ENCODE assay signal across 8 cellular contexts in genomic region chr20:4973330-4974097, GRCh38. TPM values are rescaled to one million over a fixed set of nuclear protein-coding genes. Genes with fewer than 3 reads are reported as not detected.
DNase-seq lines count a peak whose midpoint lies in the region; ATAC-seq lines count a peak whose summit lies in the region.

No MANE protein-coding gene starts in this region.

- peak; percentile 90 for ATAC-seq in GM18498 (IDR thresholded peaks at IDR 0.05; ENCODE audit: unreplicated experiment)
- ATAC-seq in HG02610 (IDR thresholded peaks at IDR 0.05; ENCODE audit: unreplicated experiment): peak; percentile 82
- ATAC-seq in activated naive CD4-positive, alpha-beta T cell treated with anti-CD3 and anti-CD28 coated beads, Interleukin-2, amount 50 U/mL, for 72 hours: peak; percentile 89 to 95

- H3K36me3 Mint-ChIP-seq in activated naive CD4-positive, alpha-beta T cell treated with anti-CD3 and anti-CD28 coated beads, Interleukin-2, amount 50 U/mL, for 72 hours: peaks cover 0 to 4% of the 10 kb centered on the region in 2 donors
- H3K36me3 Mint-ChIP-seq in immature natural killer cell: no peaks in the 10 kb centered on the region

- peak overlapping the region; percentile 87 to 96 for H3K27ac Mint-ChIP-seq in activated naive CD4-positive, alpha-beta T cell treated with anti-CD3 and anti-CD28 coated beads, Interleukin-2, amount 50 U/mL, for 72 hours
- H3K27ac Mint-ChIP-seq in immature natural killer cell: peak overlapping the region; percentile 69 to 81 (median 72)

- DNase-seq in NCI-H2227 treated with DMSO at 0.1 percent for 48 hours (lab: John Stamatoyannopoulos, UW) (peak; percentile 63), immature natural killer cell (peak; percentile 22 to 35 (median 27)), posterior vena cava (ENCODE audit: low spot score) (no peak), NCI-H774 (lab: John Stamatoyannopoulos, UW) (no peak)
- DNase-seq in activated naive CD4-positive, alpha-beta T cell treated with anti-CD3 and anti-CD28 coated beads, Interleukin-2, amount 50 U/mL, for 72 hours (ENCODE audit: low spot score in 2 of 2): peak; percentile 64 to 82
- DNase-seq in stimulated activated CD4-positive, alpha-beta T cell treated with anti-CD3 and anti-CD28 coated beads, Interleukin-4, amount 100 ng/mL, for 24 hours: peak; percentile 47

- peaks cover 17 to 21% of the 10 kb centered on the region in 2 donors for H3K4me1 Mint-ChIP-seq in immature natural killer cell

- H3K27me3 Mint-ChIP-seq in immature natural killer cell (ENCODE audit: low read depth in 3 of 3): no peaks in the 10 kb centered on the region

- H3K4me3 Mint-ChIP-seq in immature natural killer cell: peak overlapping the region; percentile 58 to 85 (median 78)

- intact Hi-C loops in posterior vena cava (cut with DNase I): no loop called here

- no peaks in the 10 kb centered on the region for H3K9me3 Mint-ChIP-seq in activated naive CD4-positive, alpha-beta T cell treated with anti-CD3 and anti-CD28 coated beads, Interleukin-2, amount 50 U/mL, for 72 hours
- H3K9me3 Mint-ChIP-seq in immature natural killer cell: no peaks in the 10 kb centered on the region

RNA-seq across cellular contexts. Expression of gene SLC23A2, which starts 27.8 kb away (rescaled TPM):
- 10 to 100 TPM; 20.1 to 21.5 TPM for total RNA-seq in activated naive CD4-positive, alpha-beta T cell treated with anti-CD3 and anti-CD28 coated beads, Interleukin-2, amount 50 U/mL, for 72 hours
- polyA plus RNA-seq in immature natural killer cell: 1 to 10 TPM; 5.0 to 9.3 (median 5.1) TPM
- total RNA-seq in posterior vena cava: 10 to 100 TPM; 21.4 to 23.2 TPM

Comparison
In these comparisons a context has a peak if more than half of its experiments do, and no peak if none do; other contexts are left out.
1. DNase-seq: peak in NCI-H2227 treated with DMSO at 0.1 percent for 48 hours (single experiment), activated naive CD4-positive, alpha-beta T cell treated with anti-CD3 and anti-CD28 coated beads, Interleukin-2, amount 50 U/mL, for 72 hours (2 of 2), immature natural killer cell (3 of 3) and stimulated activated CD4-positive, alpha-beta T cell treated with anti-CD3 and anti-CD28 coated beads, Interleukin-4, amount 100 ng/mL, for 24 hours (single experiment); none in posterior vena cava (single experiment) and NCI-H774 (single experiment).
2. Peak in every context shown above with its lines, with median percentiles within 50 percentile points of each other: ATAC-seq.